ENCODE assay signal across 21 cellular contexts in genomic region chr16:48277158-48277557, GRCh38. TPM values are rescaled to one million over a fixed set of nuclear protein-coding genes. Genes with fewer than 3 reads are reported as not detected.
A peak's percentile ranks its signal among the peaks of the same experiment; 100 is the strongest.
DNase-seq lines count a peak whose midpoint lies in the region; ATAC-seq, FAIRE-seq and TF ChIP-seq lines count a peak whose summit lies in the region.
"Had no signal": no experiment of that assay in that cellular context is flagged by ENCODE, and none has a peak within 500 bp of the region (broad histone marks: within the 10 kb centered on the region; RNA-seq: fewer than 3 reads in every experiment).

No MANE protein-coding gene starts in this region.

- no peak for TF ChIP-seq CTCF in left ventricle myocardium inferior (IDR thresholded peaks at IDR 0.05; ENCODE audit: borderline replicate concordance)
- TF ChIP-seq CTCF in mammary epithelial cell (conservative IDR thresholded peaks at IDR 0.05 in 1 of 2, IDR thresholded peaks at IDR 0.05 in 1 of 2; ENCODE audit: extremely low read depth in 1 of 2, insufficient read depth in 1 of 2, low read depth in 1 of 2, low read length in 2 of 2) = no peak

- H2BK5ac ChIP-seq in mesenchymal stem cell (ENCODE audit: low read depth, low read length, poor library complexity, severe bottlenecking) = no peak overlapping the region

- 86% methylated on average over 5 of the region's 5 CpGs for WGBS in mammary epithelial cell (ENCODE audit: low coverage, missing lambda C conversion rate)
- WGBS in mesenchymal stem cell = 98% methylated on average over 5 of the region's 5 CpGs

- no peak for ATAC-seq in Right ventricle myocardium inferior
- ATAC-seq in HG03097 (IDR thresholded peaks at IDR 0.05; ENCODE audit: low FRiP score, unreplicated experiment) = no peak
- ATAC-seq: left ventricle myocardium superior, Panc1 had no signal

- H3K4me3 Mint-ChIP-seq in activated CD4-positive, alpha-beta memory T cell treated with anti-CD3 and anti-CD28 coated beads, Interleukin-2, amount 10 ng/mL, durations not matched to agents 7 days and 5 days = no peak overlapping the region
- H3K4me3 Mint-ChIP-seq: activated naive CD8-positive, alpha-beta T cell; activated T-cell treated with anti-CD3 and anti-CD28 coated beads, Interleukin-2, amount 50 U/mL, for 24 hours; CD4-positive, alpha-beta memory T cell; naive B cell had no signal

- H2AK5ac ChIP-seq in mesenchymal stem cell (ENCODE audit: low read length, severe bottlenecking) = no peak overlapping the region

- POLR2A ChIA-PET in activated CD4-positive, alpha-beta memory T cell treated with anti-CD3 and anti-CD28 coated beads, Interleukin-2, amount 10 ng/mL, durations not matched to agents 7 days and 5 days (lab: Charles Lee) = no interaction called here

- peaks cover 26% of the 10 kb centered on the region for H3K36me3 Mint-ChIP-seq in activated CD4-positive, alpha-beta memory T cell treated with anti-CD3 and anti-CD28 coated beads, Interleukin-2, amount 10 ng/mL, durations not matched to agents 7 days and 5 days (ENCODE audit: low read depth)

- H3K9me3 ChIP-seq in left ventricle myocardium inferior (replicated peaks) = no peaks in the 10 kb centered on the region
- H3K9me3 ChIP-seq in mammary epithelial cell (replicated peaks; ENCODE audit: insufficient read depth, low read length) = no peaks in the 10 kb centered on the region
- no peaks in the 10 kb centered on the region for H3K9me3 ChIP-seq in mesenchymal stem cell (ENCODE audit: control insufficient read depth, low read length)

- no peak overlapping the region for H3K27ac Mint-ChIP-seq in activated CD4-positive, alpha-beta memory T cell treated with anti-CD3 and anti-CD28 coated beads, Interleukin-2, amount 10 ng/mL, durations not matched to agents 7 days and 5 days
- H3K27ac Mint-ChIP-seq: activated naive CD8-positive, alpha-beta T cell; activated T-cell treated with anti-CD3 and anti-CD28 coated beads, Interleukin-2, amount 50 U/mL, for 24 hours; naive B cell had no signal

- no peak overlapping the region for H3K23ac ChIP-seq in mesenchymal stem cell (ENCODE audit: low read length in 2 of 2)

- H3K36me3 ChIP-seq in left ventricle myocardium inferior (peaks cover 3% of the 10 kb centered on the region), mammary epithelial cell (ENCODE audit: insufficient read depth, low read length) (peaks cover 10% of the 10 kb centered on the region), mesenchymal stem cell (ENCODE audit: control insufficient read depth in 1 of 2, insufficient read depth in 2 of 2, low read depth in 1 of 2, low read length in 2 of 2) (peaks cover 0 to 64% of the 10 kb centered on the region in 2 experiments)

- no peak overlapping the region for H3K14ac ChIP-seq in mesenchymal stem cell (ENCODE audit: low read length in 2 of 2)

- H3K4ac ChIP-seq in mesenchymal stem cell (ENCODE audit: low read depth in 1 of 2, low read length in 2 of 2) = no peak overlapping the region

- peak overlapping the region; percentile 19 for H2BK120ac ChIP-seq in mesenchymal stem cell (ENCODE audit: low read depth, low read length)

- H3K27ac ChIP-seq in left ventricle myocardium inferior (replicated peaks) (peak overlapping the region; percentile 69), mammary epithelial cell (ENCODE audit: insufficient read depth, low read depth, low read length) (no peak overlapping the region), mesenchymal stem cell (ENCODE audit: low read length, poor library complexity, severe bottlenecking) (no peak overlapping the region)
- H3K27ac ChIP-seq: cardiac muscle cell had no signal

- H3K9me3 Mint-ChIP-seq in activated CD4-positive, alpha-beta memory T cell treated with anti-CD3 and anti-CD28 coated beads, Interleukin-2, amount 10 ng/mL, durations not matched to agents 7 days and 5 days = no peaks in the 10 kb centered on the region
- H3K9me3 Mint-ChIP-seq: activated T-cell treated with anti-CD3 and anti-CD28 coated beads, Interleukin-2, amount 50 U/mL, for 24 hours; CD4-positive, alpha-beta memory T cell; naive B cell had no signal

- H3K27me3 ChIP-seq in left ventricle myocardium inferior (ENCODE audit: low read depth) = no peaks in the 10 kb centered on the region
- H3K27me3 ChIP-seq in mammary epithelial cell (ENCODE audit: insufficient read depth, low read length) = no peaks in the 10 kb centered on the region
- H3K27me3 ChIP-seq in mesenchymal stem cell (ENCODE audit: control insufficient read depth in 1 of 2, insufficient read depth in 1 of 2, low read length in 2 of 2) = no peaks in the 10 kb centered on the region
- H3K27me3 ChIP-seq: cardiac muscle cell had no signal

- FAIRE-seq in GM12892 (lab: Jason Lieb, UNC) = no peak

- CTCF ChIA-PET in mammary epithelial cell (lab: Charles Lee; ENCODE audit: low non-redundant PET) = no interaction called here
- CTCF ChIA-PET in activated CD4-positive, alpha-beta memory T cell treated with anti-CD3 and anti-CD28 coated beads, Interleukin-2, amount 10 ng/mL, durations not matched to agents 7 days and 5 days (lab: Charles Lee) = interaction anchor here (0.5 kb wide), 1 partner anchor 204 kb away, joined by 3 read pairs; no protein-coding TSS in a partner anchor

- H4K20me1 ChIP-seq in mammary epithelial cell (ENCODE audit: insufficient read depth, low read length) = no peaks in the 10 kb centered on the region

- H3K9ac ChIP-seq in mammary epithelial cell (ENCODE audit: insufficient read depth, low read length) = no peak overlapping the region
- no peak overlapping the region for H3K9ac ChIP-seq in mesenchymal stem cell (ENCODE audit: low read length)

- no TSS peak for BruUV-seq in mammary epithelial cell (replicated peaks; lab: Mats Ljungman, UMichigan)

- dilution Hi-C loops in mammary epithelial cell (cut with HindIII; ENCODE audit: low sequenced_read_pairs) = no loop called here

- H3K27me3 Mint-ChIP-seq in activated CD4-positive, alpha-beta memory T cell treated with anti-CD3 and anti-CD28 coated beads, Interleukin-2, amount 10 ng/mL, durations not matched to agents 7 days and 5 days = no peaks in the 10 kb centered on the region
- H3K27me3 Mint-ChIP-seq: activated naive CD8-positive, alpha-beta T cell; activated T-cell treated with anti-CD3 and anti-CD28 coated beads, Interleukin-2, amount 50 U/mL, for 24 hours; CD4-positive, alpha-beta memory T cell; naive B cell; progenitor cell of endocrine pancreas had no signal

- in situ Hi-C loops in mammary epithelial cell (cut with MboI; ENCODE audit: low sequenced_read_pairs in 2 of 2) = no loop called here

- no peak overlapping the region for H2BK12ac ChIP-seq in mesenchymal stem cell (ENCODE audit: low read length in 2 of 2)

- no peak overlapping the region for H2BK15ac ChIP-seq in mesenchymal stem cell (ENCODE audit: low read depth, poor library complexity, severe bottlenecking)

- DNase-seq in left ventricle myocardium inferior (no peak), Right ventricle myocardium inferior (ENCODE audit: missing footprints) (no peak), mammary epithelial cell (peak; percentile 31), mesenchymal stem cell (no peak), GM12892 (ENCODE audit: insufficient read length) (no peak)
- no peak for DNase-seq in stimulated activated CD4-positive, alpha-beta T cell treated with anti-CD3 and anti-CD28 coated beads, Interleukin-1b, Interleukin-23, amount 100 ng/mL, for 48 hours
- no peak for DNase-seq in activated CD4-positive, alpha-beta memory T cell treated with anti-CD3 and anti-CD28 coated beads, Interleukin-2, amount 10 ng/mL, durations not matched to agents 7 days and 5 days
- DNase-seq: ACHN; activated CD4-positive, alpha-beta T cell treated with anti-CD3 and anti-CD28 coated beads, Interleukin-2, amount 50 U/mL, for 1 hour; activated T-cell treated with anti-CD3 and anti-CD28 coated beads, Interleukin-2, amount 50 U/mL, for 24 hours; CD4-positive, alpha-beta memory T cell; left ventricle myocardium superior; naive B cell; NCI-H524 treated with DMSO at 0.1 percent for 48 hours; stimulated activated CD4-positive, alpha-beta T cell treated with anti-CD3 and anti-CD28 coated beads, Interleukin-12 subunit alpha, Interleukin-12 subunit beta, amount 100 ng/mL, for 4 hours; stimulated activated naive CD4-positive, alpha-beta T cell had no signal

- no peak overlapping the region for H3K4me3 ChIP-seq in left ventricle myocardium inferior
- no peak overlapping the region for H3K4me3 ChIP-seq in mammary epithelial cell (replicated peaks in 1 of 3; ENCODE audit: insufficient read depth in 1 of 3, low read depth in 2 of 3, low read length in 3 of 3)
- no peak overlapping the region for H3K4me3 ChIP-seq in mesenchymal stem cell (ENCODE audit: insufficient read depth in 1 of 2, low read depth in 1 of 2, low read length in 2 of 2)
- H3K4me3 ChIP-seq: cardiac muscle cell had no signal

- no peaks in the 10 kb centered on the region for H3K4me1 Mint-ChIP-seq in activated CD4-positive, alpha-beta memory T cell treated with anti-CD3 and anti-CD28 coated beads, Interleukin-2, amount 10 ng/mL, durations not matched to agents 7 days and 5 days
- H3K4me1 Mint-ChIP-seq: naive B cell had no signal

- intact Hi-C loops in left ventricle myocardium inferior (cut with micrococcal nuclease) = no loop called here
- intact Hi-C loops in Right ventricle myocardium inferior (cut with DNase I) = no loop called here
- intact Hi-C loops in mammary epithelial cell (cut with micrococcal nuclease) = no loop called here

- H4K91ac ChIP-seq in mesenchymal stem cell (ENCODE audit: low read length) = no peak overlapping the region

- H3K79me2 ChIP-seq in mammary epithelial cell (ENCODE audit: insufficient read depth, low read length) = peaks cover 11% of the 10 kb centered on the region

- TF ChIP-seq POLR2A in GM12892 (IDR thresholded peaks at IDR 0.05; ENCODE audit: low read depth, low read length) = no peak

- H3K4me2 ChIP-seq in mammary epithelial cell (ENCODE audit: insufficient read depth, low read depth, low read length) = no peak overlapping the region
- no peak overlapping the region for H3K4me2 ChIP-seq in mesenchymal stem cell (ENCODE audit: low read length, poor library complexity, severe bottlenecking)

- no peak overlapping the region for H3K18ac ChIP-seq in mesenchymal stem cell (ENCODE audit: low read depth in 1 of 2, low read length in 2 of 2)

- H2AFZ ChIP-seq in mammary epithelial cell (ENCODE audit: low read depth, low read length) (no peak overlapping the region), mesenchymal stem cell (ENCODE audit: low read depth, low read length) (no peak overlapping the region)

- peaks cover 91% of the 10 kb centered on the region for H3K4me1 ChIP-seq in left ventricle myocardium inferior
- H3K4me1 ChIP-seq in mammary epithelial cell (ENCODE audit: insufficient read depth, low read length) = no peaks in the 10 kb centered on the region
- H3K4me1 ChIP-seq in mesenchymal stem cell (ENCODE audit: control insufficient read depth, insufficient read depth, low read depth, low read length) = no peaks in the 10 kb centered on the region

- peak overlapping the region; percentile 49 for H4K8ac ChIP-seq in mesenchymal stem cell (ENCODE audit: low read length)

- peaks cover 25% of the 10 kb centered on the region for H3K79me1 ChIP-seq in mesenchymal stem cell (replicated peaks; ENCODE audit: low read length, poor library complexity, severe bottlenecking)

RNA-seq across cellular contexts. Expression of gene ABCC11, which starts 29.8 kb away (rescaled TPM):
- total RNA-seq in left ventricle myocardium inferior = 0.05 TPM
- not detected for total RNA-seq in Right ventricle myocardium inferior
- under 1 TPM; 0.47 to 0.50 TPM for total RNA-seq in mammary epithelial cell
- polyA plus RNA-seq in mammary epithelial cell = 0.42 TPM
- polyA minus RNA-seq in mammary epithelial cell = 4.2 TPM
- polyA plus RNA-seq in mesenchymal stem cell (2013, experiment 1 of 2) = 0.06 TPM
- polyA plus RNA-seq in mesenchymal stem cell (2013, experiment 2 of 2) = 0.07 TPM
- polyA plus RNA-seq in GM12892 (2012; ENCODE audit: missing spikeins) = not detected
- under 1 TPM in 1 of 2 experiments, not detected in 1; 0.23 TPM for total RNA-seq in activated CD4-positive, alpha-beta memory T cell treated with anti-CD3 and anti-CD28 coated beads, Interleukin-2, amount 10 ng/mL, durations not matched to agents 7 days and 5 days
- total RNA-seq: CD4-positive, alpha-beta memory T cell; left ventricle myocardium superior had no signal

RNA-seq across cellular contexts. Expression of gene LONP2, which starts 33.1 kb away (rescaled TPM):
- 67.8 TPM for total RNA-seq in left ventricle myocardium inferior
- 61.3 TPM for total RNA-seq in Right ventricle myocardium inferior
- total RNA-seq in mammary epithelial cell = 10 to 100 TPM; 62.8 to 72.8 TPM
- 33.7 TPM for polyA plus RNA-seq in mammary epithelial cell
- polyA minus RNA-seq in mammary epithelial cell = 85.5 TPM
- 23.1 TPM for polyA plus RNA-seq in mesenchymal stem cell (2013, experiment 1 of 2)
- 23.1 TPM for polyA plus RNA-seq in mesenchymal stem cell (2013, experiment 2 of 2)
- 29.4 TPM for polyA plus RNA-seq in GM12892 (2012; ENCODE audit: missing spikeins)
- total RNA-seq in activated CD4-positive, alpha-beta memory T cell treated with anti-CD3 and anti-CD28 coated beads, Interleukin-2, amount 10 ng/mL, durations not matched to agents 7 days and 5 days = 10 to 100 TPM; 50.4 to 52.1 TPM
